22 cellular contexts compared by ENCODE assay signal in the genomic region with DNA sequence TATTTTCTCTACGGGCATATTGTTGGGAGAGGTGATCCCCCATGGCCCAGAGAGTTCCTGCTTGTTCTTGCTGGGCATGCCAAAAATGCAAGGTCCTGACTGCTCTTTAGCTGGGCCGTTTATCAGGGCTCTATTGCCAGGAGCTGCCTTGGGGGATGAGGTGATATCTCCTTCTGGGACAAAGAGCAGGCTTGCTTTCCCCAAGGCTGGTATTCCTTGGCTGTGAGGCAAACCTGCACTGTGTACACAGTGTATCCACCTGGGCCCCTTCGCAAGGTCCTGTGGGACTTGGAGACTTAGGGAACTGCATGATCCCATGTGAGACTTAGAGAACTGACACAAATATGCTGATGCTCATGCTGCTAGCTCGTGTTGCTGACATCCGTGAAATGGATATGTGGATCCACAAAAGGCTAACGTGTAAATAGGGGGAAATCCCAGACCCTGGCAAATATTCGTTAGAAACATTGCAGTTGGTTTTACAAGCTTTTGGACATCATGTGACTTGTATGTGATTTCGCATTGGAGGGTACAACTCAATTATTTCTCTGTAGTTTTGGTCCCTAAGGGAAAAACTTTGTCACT.
"Had no signal": no experiment of that assay in that cellular context is flagged by ENCODE, and none has a peak within 500 bp of the region (broad histone marks: within the 10 kb centered on the region; RNA-seq: fewer than 3 reads in every experiment).

No MANE protein-coding gene starts in this region.

- ATAC-seq: activated CD8-positive, alpha-beta T cell treated with anti-CD3 and anti-CD28 coated beads, Interleukin-2, amount 10 ng/mL, durations not matched to agents 7 days and 5 days; activated naive CD4-positive, alpha-beta T cell treated with anti-CD3 and anti-CD28 coated beads, Interleukin-2, amount 50 U/mL, for 72 hours; left colon; right cardiac atrium; T-helper 17 cell had no signal

- H2AFZ ChIP-seq: parathyroid adenoma had no signal

- H3K9me3 Mint-ChIP-seq: activated CD4-positive, alpha-beta T cell treated with anti-CD3 and anti-CD28 coated beads, Interleukin-2, amount 10 ng/mL, durations not matched to agents 24 days and 14 days; activated naive CD4-positive, alpha-beta T cell treated with anti-CD3 and anti-CD28 coated beads, Interleukin-2, amount 50 U/mL, for 72 hours; stimulated activated naive CD8-positive, alpha-beta T cell treated with anti-CD3 and anti-CD28 coated beads, Interleukin-15, Interleukin-2, amounts not matched to agents 100 ng/mL and 50 ng/mL, for 24 hours had no signal

- H3K27ac ChIP-seq: brain microvascular endothelial cell, esophagus squamous epithelium, parathyroid adenoma had no signal

- DNase-seq: activated CD4-positive, alpha-beta T cell treated with anti-CD3 and anti-CD28 coated beads, Interleukin-2, amount 10 ng/mL, durations not matched to agents 24 days and 14 days; activated CD4-positive, CD25-positive, alpha-beta regulatory T cell; activated CD8-positive, alpha-beta memory T cell treated with anti-CD3 and anti-CD28 coated beads, Interleukin-2, amount 50 U/mL, for 4 hours; activated CD8-positive, alpha-beta T cell treated with anti-CD3 and anti-CD28 coated beads, Interleukin-2, amount 10 ng/mL, durations not matched to agents 7 days and 5 days; activated gamma-delta T cell; activated T-cell treated with anti-CD3 and anti-CD28 coated beads, Interleukin-2, amount 50 U/mL, for 48 hours; amniotic stem cell; brain microvascular endothelial cell; effector CD8-positive, alpha-beta T cell; esophagus squamous epithelium; head of caudate nucleus; left colon; midbrain; right cardiac atrium; small intestine; T-helper 17 cell had no signal

- H3K36me3 Mint-ChIP-seq: activated naive CD4-positive, alpha-beta T cell treated with anti-CD3 and anti-CD28 coated beads, Interleukin-2, amount 50 U/mL, for 72 hours had no signal

- H3K27ac Mint-ChIP-seq: activated CD4-positive, alpha-beta T cell treated with anti-CD3 and anti-CD28 coated beads, Interleukin-2, amount 10 ng/mL, durations not matched to agents 24 days and 14 days; activated CD8-positive, alpha-beta T cell treated with anti-CD3 and anti-CD28 coated beads, Interleukin-2, amount 10 ng/mL, durations not matched to agents 7 days and 5 days; activated naive CD4-positive, alpha-beta T cell treated with anti-CD3 and anti-CD28 coated beads, Interleukin-2, amount 50 U/mL, for 72 hours; stimulated activated naive CD8-positive, alpha-beta T cell treated with anti-CD3 and anti-CD28 coated beads, Interleukin-15, Interleukin-2, amounts not matched to agents 100 ng/mL and 50 ng/mL, for 24 hours; T-helper 17 cell had no signal

- H3K9ac ChIP-seq: parathyroid adenoma had no signal

- H3K9me3 ChIP-seq: esophagus squamous epithelium had no signal

- H3K27me3 Mint-ChIP-seq: activated CD4-positive, alpha-beta T cell treated with anti-CD3 and anti-CD28 coated beads, Interleukin-2, amount 10 ng/mL, durations not matched to agents 24 days and 14 days; stimulated activated naive CD8-positive, alpha-beta T cell treated with anti-CD3 and anti-CD28 coated beads, Interleukin-15, Interleukin-2, amounts not matched to agents 100 ng/mL and 50 ng/mL, for 24 hours; T-helper 17 cell had no signal

- H3K36me3 ChIP-seq: brain microvascular endothelial cell, esophagus squamous epithelium had no signal

- H3K4me1 Mint-ChIP-seq: activated CD4-positive, alpha-beta T cell treated with anti-CD3 and anti-CD28 coated beads, Interleukin-2, amount 10 ng/mL, durations not matched to agents 24 days and 14 days had no signal

- H3K4me3 ChIP-seq: esophagus squamous epithelium, lung had no signal

- H3K79me2 ChIP-seq: parathyroid adenoma had no signal

- H3K27me3 ChIP-seq: brain microvascular endothelial cell, esophagus squamous epithelium had no signal

- H3K4me1 ChIP-seq: esophagus squamous epithelium, parathyroid adenoma had no signal

- FAIRE-seq: endothelial cell of umbilical vein, small intestine, urothelium cell line had no signal

- H3K4me3 Mint-ChIP-seq: activated CD4-positive, alpha-beta T cell treated with anti-CD3 and anti-CD28 coated beads, Interleukin-2, amount 10 ng/mL, durations not matched to agents 24 days and 14 days; activated CD8-positive, alpha-beta T cell treated with anti-CD3 and anti-CD28 coated beads, Interleukin-2, amount 10 ng/mL, durations not matched to agents 7 days and 5 days; stimulated activated naive CD8-positive, alpha-beta T cell treated with anti-CD3 and anti-CD28 coated beads, Interleukin-15, Interleukin-2, amounts not matched to agents 100 ng/mL and 50 ng/mL, for 24 hours; T-helper 17 cell had no signal
